In genomic region chr19:2083174-2083854, GRCh38 we compare ENCODE assay signal across 8 cellular contexts. TPM values are rescaled to one million over a fixed set of nuclear protein-coding genes. Genes with fewer than 3 reads are reported as not detected.
DNase-seq lines count a peak whose midpoint lies in the region; ATAC-seq lines count a peak whose summit lies in the region.

No MANE protein-coding gene starts in this region.

- H3K27me3 Mint-ChIP-seq in activated CD4-positive, alpha-beta T cell treated with anti-CD3 and anti-CD28 coated beads, Interleukin-2, amount 10 ng/mL, durations not matched to agents 24 days and 14 days, result peaks cover 2% of the 10 kb centered on the region
- H3K27me3 Mint-ChIP-seq in stimulated activated naive B cell treated with anti-CD40 and anti-IgM and Interleukin-4, amounts not matched to agents 10 μg/mL and 1 μg/mL and 100 μg/mL, for 72 hours, result no peaks in the 10 kb centered on the region

- peaks cover 3% of the 10 kb centered on the region for H3K9me3 Mint-ChIP-seq in activated CD4-positive, alpha-beta T cell treated with anti-CD3 and anti-CD28 coated beads, Interleukin-2, amount 10 ng/mL, durations not matched to agents 24 days and 14 days
- H3K9me3 Mint-ChIP-seq in stimulated activated naive B cell treated with anti-CD40 and anti-IgM and Interleukin-4, amounts not matched to agents 10 μg/mL and 1 μg/mL and 100 μg/mL, for 72 hours, result no peaks in the 10 kb centered on the region

- peaks cover 58% of the 10 kb centered on the region for H3K4me1 Mint-ChIP-seq in activated CD4-positive, alpha-beta T cell treated with anti-CD3 and anti-CD28 coated beads, Interleukin-2, amount 10 ng/mL, durations not matched to agents 24 days and 14 days
- peaks cover 60 to 88% of the 10 kb centered on the region in 2 donors for H3K4me1 Mint-ChIP-seq in stimulated activated naive B cell treated with anti-CD40 and anti-IgM and Interleukin-4, amounts not matched to agents 10 μg/mL and 1 μg/mL and 100 μg/mL, for 72 hours

- intact Hi-C loops in activated CD4-positive, alpha-beta T cell treated with anti-CD3 and anti-CD28 coated beads, Interleukin-2, amount 10 ng/mL, durations not matched to agents 24 days and 14 days (cut with micrococcal nuclease), result loop anchor here (2.0 kb wide), 1 partner anchor 33 kb away; the partner anchor contains the start of gene MKNK2

- peak overlapping the region; percentile 100 for H3K27ac Mint-ChIP-seq in activated CD4-positive, alpha-beta T cell treated with anti-CD3 and anti-CD28 coated beads, Interleukin-2, amount 10 ng/mL, durations not matched to agents 24 days and 14 days
- peak overlapping the region; percentile 100 for H3K27ac Mint-ChIP-seq in stimulated activated naive B cell treated with anti-CD40 and anti-IgM and Interleukin-4, amounts not matched to agents 10 μg/mL and 1 μg/mL and 100 μg/mL, for 72 hours

- peak; percentile 50 to 56 for DNase-seq in Kasumi-1 (lab: John Stamatoyannopoulos, UW)
- DNase-seq in activated CD4-positive, alpha-beta T cell treated with anti-CD3 and anti-CD28 coated beads, Interleukin-2, amount 10 ng/mL, durations not matched to agents 24 days and 14 days, result peak; percentile 91
- peak; percentile 67 for DNase-seq in germinal center (ENCODE audit: low spot score)
- DNase-seq in stimulated activated naive B cell treated with anti-CD40 and anti-IgM and Interleukin-4, amounts not matched to agents 10 μg/mL and 1 μg/mL and 100 μg/mL, for 72 hours, result no peak

- peaks cover 65% of the 10 kb centered on the region for H3K36me3 Mint-ChIP-seq in activated CD4-positive, alpha-beta T cell treated with anti-CD3 and anti-CD28 coated beads, Interleukin-2, amount 10 ng/mL, durations not matched to agents 24 days and 14 days (ENCODE audit: low read depth)
- peaks cover 70 to 82% of the 10 kb centered on the region in 2 donors for H3K36me3 Mint-ChIP-seq in stimulated activated naive B cell treated with anti-CD40 and anti-IgM and Interleukin-4, amounts not matched to agents 10 μg/mL and 1 μg/mL and 100 μg/mL, for 72 hours

- peak overlapping the region; percentile 98 for H3K4me3 Mint-ChIP-seq in activated CD4-positive, alpha-beta T cell treated with anti-CD3 and anti-CD28 coated beads, Interleukin-2, amount 10 ng/mL, durations not matched to agents 24 days and 14 days
- H3K4me3 Mint-ChIP-seq in stimulated activated naive B cell treated with anti-CD40 and anti-IgM and Interleukin-4, amounts not matched to agents 10 μg/mL and 1 μg/mL and 100 μg/mL, for 72 hours, result peak overlapping the region; percentile 93 to 98

- peak in 1 of 2 donors; percentile 4 for ATAC-seq in stimulated activated naive B cell treated with anti-CD40 and anti-IgM and Interleukin-4, amounts not matched to agents 10 μg/mL and 1 μg/mL and 100 μg/mL, for 72 hours (replicated peaks)
- ATAC-seq in HG02970 (IDR thresholded peaks at IDR 0.05; ENCODE audit: low FRiP score, unreplicated experiment) (no peak), GM21619 (IDR thresholded peaks at IDR 0.05; ENCODE audit: unreplicated experiment) (no peak), HG03378 (IDR thresholded peaks at IDR 0.05; ENCODE audit: unreplicated experiment) (no peak), GM21529 (IDR thresholded peaks at IDR 0.05; ENCODE audit: unreplicated experiment) (no peak)

RNA-seq across cellular contexts. Expression of gene MOB3A, which starts 12.8 kb away (rescaled TPM):
- total RNA-seq in activated CD4-positive, alpha-beta T cell treated with anti-CD3 and anti-CD28 coated beads, Interleukin-2, amount 10 ng/mL, durations not matched to agents 24 days and 14 days, result 184 and 185 TPM in 2 replicates

RNA-seq across cellular contexts. Expression of gene IZUMO4, which starts 13.4 kb away (rescaled TPM):
- 9.5 and 10.0 TPM in 2 replicates for total RNA-seq in activated CD4-positive, alpha-beta T cell treated with anti-CD3 and anti-CD28 coated beads, Interleukin-2, amount 10 ng/mL, durations not matched to agents 24 days and 14 days

RNA-seq across cellular contexts. Expression of gene MKNK2, which starts 32.3 kb away (rescaled TPM):
- total RNA-seq in activated CD4-positive, alpha-beta T cell treated with anti-CD3 and anti-CD28 coated beads, Interleukin-2, amount 10 ng/mL, durations not matched to agents 24 days and 14 days, result 159 and 169 TPM in 2 replicates
